In genomic region chr5:174589011-174589410, GRCh38 we compare ENCODE assay signal across 19 cellular contexts.
A peak's percentile ranks its signal among the peaks of the same experiment; 100 is the strongest.
DNase-seq lines count a peak whose midpoint lies in the region; ATAC-seq, FAIRE-seq and TF ChIP-seq lines count a peak whose summit lies in the region.
"Had no signal": no experiment of that assay in that cellular context is flagged by ENCODE, and none has a peak within 500 bp of the region (broad histone marks: within the 10 kb centered on the region; RNA-seq: fewer than 3 reads in every experiment).

No MANE protein-coding gene starts in this region.

- FAIRE-seq in A549 (lab: Jason Lieb, UNC) = peak; percentile 43
- FAIRE-seq: A204.1 had no signal

- H3K4me2 ChIP-seq in A549 = peak overlapping the region; percentile 25
- H3K4me2 ChIP-seq: BLaER1 had no signal

- H3K27me3 ChIP-seq in foreskin keratinocyte = no peaks in the 10 kb centered on the region
- H3K27me3 ChIP-seq in ascending aorta = no peaks in the 10 kb centered on the region
- no peaks in the 10 kb centered on the region for H3K27me3 ChIP-seq in upper lobe of left lung
- H3K27me3 ChIP-seq: BLaER1 had no signal

- intact Hi-C loops in ascending aorta (cut with DNase I) = no loop called here

- peak in 1 of 2 experiments; percentile 34 for DNase-seq in A549 (ENCODE audit: low read depth in 1 of 2, low spot score in 1 of 2)
- DNase-seq in ELF-1 (ENCODE audit: low read depth, low spot score) = peak; percentile 55
- DNase-seq in NCI-H69 (lab: John Stamatoyannopoulos, UW) = peak; percentile 62
- DNase-seq in foreskin keratinocyte = peak in 1 of 2 donors; percentile 67
- no peak for DNase-seq in DMS79 (lab: John Stamatoyannopoulos, UW)
- no peak for DNase-seq in AG20443 (ENCODE audit: low spot score)
- DNase-seq in ascending aorta (ENCODE audit: low spot score in 2 of 2) = no peak
- no peak for DNase-seq in upper lobe of left lung
- DNase-seq: CD4-positive, alpha-beta memory T cell; GDM1; MV-4-11; NCI-H187 treated with DMSO at 0.1 percent for 48 hours; NCI-H526 treated with DMSO at 0.1 percent for 48 hours; NK-92 treated with Interleukin-12 subunit alpha and Interleukin-12 subunit beta, amount 100 ng/mL, for 24 hours; SIG-M5; T-cell had no signal

- TF ChIP-seq CTCF in A549 (IDR thresholded peaks at IDR 0.05) = no peak
- TF ChIP-seq CTCF in foreskin keratinocyte (conservative IDR thresholded peaks at IDR 0.05) = no peak
- TF ChIP-seq CTCF in ascending aorta (IDR thresholded peaks at IDR 0.05) = no peak
- TF ChIP-seq CTCF in upper lobe of left lung (IDR thresholded peaks at IDR 0.05) = no peak

- H3K4me1 ChIP-seq in A549 = peaks cover 12% of the 10 kb centered on the region; the same call in 2 of the 3 replicates
- no peaks in the 10 kb centered on the region for H3K4me1 ChIP-seq in foreskin keratinocyte
- no peaks in the 10 kb centered on the region for H3K4me1 ChIP-seq in ascending aorta
- no peaks in the 10 kb centered on the region for H3K4me1 ChIP-seq in upper lobe of left lung
- H3K4me1 ChIP-seq: BLaER1 had no signal

- POLR2A ChIA-PET in A549 (lab: Yijun Ruan, JAX) = no interaction called here

- peak overlapping the region; percentile 23 to 62; a peak in 5 of 6 replicates for H3K27ac ChIP-seq in A549
- H3K27ac ChIP-seq in foreskin keratinocyte = no peak overlapping the region
- no peak overlapping the region for H3K27ac ChIP-seq in ascending aorta
- H3K27ac ChIP-seq in upper lobe of left lung = no peak overlapping the region
- H3K27ac ChIP-seq: BLaER1 had no signal

- ATAC-seq in A549 (peak in 1 of 2 experiments; percentile 46; a peak in 2 of 6 replicates), foreskin keratinocyte (peak; percentile 83), upper lobe of left lung (ENCODE audit: low FRiP score in 2 of 2) (no peak)
- ATAC-seq: SK-N-SH treated with all-trans-retinoic acid at 6 μM for 48 hours, T-cell had no signal

- CTCF ChIA-PET in A549 (lab: Yijun Ruan, JAX) = no interaction called here

- no peak for TF ChIP-seq RAD21 in A549 (conservative IDR thresholded peaks at IDR 0.05 in 1 of 2, IDR thresholded peaks at IDR 0.05 in 1 of 2)

- 66% methylated on average over 7 of the region's 7 CpGs for WGBS in A549 (ENCODE audit: missing lambda C conversion rate)
- 87 to 91% methylated on average over 7 of the region's 7 CpGs for WGBS in upper lobe of left lung, 2 donors

- no peak overlapping the region for H3K4me3 ChIP-seq in A549
- no peak overlapping the region for H3K4me3 ChIP-seq in ascending aorta
- H3K4me3 ChIP-seq in upper lobe of left lung = no peak overlapping the region
- H3K4me3 ChIP-seq: BLaER1 had no signal

- H3K9me3 ChIP-seq in A549 (peaks cover 5% of the 10 kb centered on the region; the same call in 1 of the 3 replicates), ascending aorta (no peaks in the 10 kb centered on the region), upper lobe of left lung (no peaks in the 10 kb centered on the region)

- TF ChIP-seq POLR2A in A549 (IDR thresholded peaks at IDR 0.05; ENCODE audit: low read length) (no peak), upper lobe of left lung (IDR thresholded peaks at IDR 0.05) (no peak)

- H3K36me3 ChIP-seq in ascending aorta (no peaks in the 10 kb centered on the region), upper lobe of left lung (no peaks in the 10 kb centered on the region)
- H3K36me3 ChIP-seq: BLaER1 had no signal

- TF ChIP-seq EP300 in A549 (IDR thresholded peaks at IDR 0.05) (no peak), upper lobe of left lung (IDR thresholded peaks at IDR 0.05) (no peak)

TF ChIP-seq in A549, 52 proteins besides CTCF, POLR2A, EP300 and RAD21:
- TF ChIP-seq MAFK (IDR thresholded peaks at IDR 0.05; ENCODE audit: partially characterized antibody) (peak; percentile 82), CHD2 (IDR thresholded peaks at IDR 0.05; ENCODE audit: low read length, partially characterized antibody) (no peak)
TF ChIP-seq in A549: peak in this region for 1.

Comparison
In these comparisons a context has a peak if more than half of its experiments do, and no peak if none do; other contexts are left out.
1. DNase-seq: peak in ELF-1 (single experiment) and NCI-H69 (single experiment); none in DMS79 (single experiment), AG20443 (single experiment), ascending aorta (0 of 2) and upper lobe of left lung (0 of 2).
2. H3K27ac ChIP-seq: peak in A549 (2 of 2); none in foreskin keratinocyte (single experiment), ascending aorta (0 of 2) and upper lobe of left lung (0 of 4).